8 cellular contexts compared by ENCODE assay signal in genomic region chr2:202871161-202872141, GRCh38. TPM values are rescaled to one million over a fixed set of nuclear protein-coding genes. Genes with fewer than 3 reads are reported as not detected.
DNase-seq lines count a peak whose midpoint lies in the region; ATAC-seq and TF ChIP-seq lines count a peak whose summit lies in the region.

ICA1L (minus strand) TSS chr2:202871766; CDS start chr2:202829009, 42,757 bp downstream.

- no peak within 1 kb of the TSS for H3K4ac ChIP-seq in neuronal stem cell (ENCODE audit: low read length)

- peak within 1 kb of the TSS; percentile 89 for H3K14ac ChIP-seq in neuronal stem cell (ENCODE audit: low read length)

- H4K91ac ChIP-seq in neuronal stem cell (ENCODE audit: low read depth, low read length, poor library complexity) = no peak within 1 kb of the TSS

- no peak within 1 kb of the TSS for H2AK5ac ChIP-seq in neuronal stem cell (ENCODE audit: low read depth, low read length)

- H3K79me1 ChIP-seq in neuronal stem cell (ENCODE audit: low read depth, low read length) = no peaks in the 10 kb centered on the region

- no peaks in the 10 kb centered on the region for H3K9me3 ChIP-seq in neuronal stem cell (replicated peaks in 1 of 2; ENCODE audit: control insufficient read depth in 2 of 2, insufficient read depth in 1 of 2, low read depth in 1 of 2, low read length in 2 of 2)

- no CpG with 5 or more reads among the region's 105 CpGs for WGBS in neuronal stem cell (ENCODE audit: extremely low coverage in 2 of 2, insufficient read length in 2 of 2, insufficient replicate concordance in 1 of 2), 2 donors

- H2BK120ac ChIP-seq in neuronal stem cell (ENCODE audit: low read depth, low read length) = peak within 1 kb of the TSS; percentile 72

- peak within 1 kb of the TSS; percentile 97 for H2AFZ ChIP-seq in neuronal stem cell (ENCODE audit: low read length)

- peak within 1 kb of the TSS; percentile 73 for H3K23ac ChIP-seq in neuronal stem cell (ENCODE audit: low read depth, low read length, poor library complexity)

- H2BK12ac ChIP-seq in neuronal stem cell (ENCODE audit: low read length) = peak within 1 kb of the TSS; percentile 22

- DNase-seq in Daoy (ENCODE audit: low read depth) (peak; percentile 66), SHP77 (lab: John Stamatoyannopoulos, UW) (peak; percentile 60 to 78), foreskin keratinocyte (peak; percentile 6 to 39), neuronal stem cell (ENCODE audit: low spot score) (peak; percentile 87)
- peak; percentile 17 for DNase-seq in Jurkat, Clone E6-1 (ENCODE audit: low read depth, low spot score)
- DNase-seq in activated gamma-delta T cell treated with anti-CD3 and anti-CD28 coated beads, Interleukin-2, amount 50 U/mL, for 16 hours (ENCODE audit: low read depth) = peak; percentile 25

- no peaks in the 10 kb centered on the region for H3K27me3 ChIP-seq in foreskin keratinocyte
- no peaks in the 10 kb centered on the region for H3K27me3 ChIP-seq in neuronal stem cell (ENCODE audit: control insufficient read depth in 3 of 3, insufficient read depth in 3 of 3, low read depth in 1 of 3, low read length in 3 of 3)

- H3K4me1 ChIP-seq in foreskin keratinocyte (no peaks in the 10 kb centered on the region), neuronal stem cell (ENCODE audit: control insufficient read depth in 2 of 2, insufficient read depth in 1 of 2, low read depth in 1 of 2, low read length in 2 of 2) (no peaks in the 10 kb centered on the region)

- H2BK15ac ChIP-seq in neuronal stem cell (ENCODE audit: low read length) = peak within 1 kb of the TSS; percentile 58

- no peaks in the 10 kb centered on the region for H3K36me3 ChIP-seq in neuronal stem cell (replicated peaks in 1 of 2; ENCODE audit: control insufficient read depth in 2 of 2, insufficient read depth in 2 of 2, low read length in 2 of 2)

- peak within 1 kb of the TSS; percentile 77 for H3K4me3 ChIP-seq in Jurkat, Clone E6-1 (ENCODE audit: low read length)
- H3K4me3 ChIP-seq in neuronal stem cell (ENCODE audit: low read length in 2 of 2) = peak within 1 kb of the TSS; percentile 83 to 97

- H3K27ac ChIP-seq in foreskin keratinocyte (peak within 1 kb of the TSS; percentile 29), neuronal stem cell (replicated peaks; ENCODE audit: low read length) (peak within 1 kb of the TSS; percentile 81), temporal lobe (ENCODE audit: low read depth, low read length) (peak within 1 kb of the TSS; percentile 76)

- peak within 1 kb of the TSS; percentile 87 for H2BK5ac ChIP-seq in neuronal stem cell (ENCODE audit: low read length)

- peak within 1 kb of the TSS; percentile 99 for H3K18ac ChIP-seq in neuronal stem cell (ENCODE audit: low read length)

- ATAC-seq in GM21619 (IDR thresholded peaks at IDR 0.05; ENCODE audit: unreplicated experiment) = peak; percentile 71
- ATAC-seq in foreskin keratinocyte = peak; percentile 77

- H3K4me2 ChIP-seq in neuronal stem cell (ENCODE audit: insufficient read depth, low read length, poor library complexity, severe bottlenecking) = peak within 1 kb of the TSS; percentile 84

- H4K8ac ChIP-seq in neuronal stem cell (ENCODE audit: low read depth, low read length) = no peak within 1 kb of the TSS

- H3K9ac ChIP-seq in neuronal stem cell (ENCODE audit: low read depth, low read length, poor library complexity) = peak within 1 kb of the TSS; percentile 92

- no peak for TF ChIP-seq CTCF in foreskin keratinocyte (conservative IDR thresholded peaks at IDR 0.05)

RNA-seq across cellular contexts. Expression of gene ICA1L, which starts in this region (rescaled TPM):
- 0.36 and 0.74 TPM in 2 replicates for total RNA-seq in Daoy (2014; rRNA removed; shearing (Covaris generic))
- 5.9 TPM for polyA plus RNA-seq in Jurkat, Clone E6-1 (2012; ENCODE audit: insufficient read depth, insufficient read length)
- 1.3 and 1.8 TPM in 2 replicates for total RNA-seq in foreskin keratinocyte
- 0.31 and 0.62 TPM in 2 replicates for polyA plus RNA-seq in foreskin keratinocyte
- polyA plus RNA-seq in neuronal stem cell (2013, experiment 1 of 2) = 7.9 TPM
- 7.9 TPM for polyA plus RNA-seq in neuronal stem cell (2013, experiment 2 of 2)
- 99.8 TPM for total RNA-seq in temporal lobe

Comparison
In these comparisons a context has a peak if more than half of its experiments do, and no peak if none do; other contexts are left out.
1. Peak in every context shown above with its lines: DNase-seq, ATAC-seq, H3K4me3 ChIP-seq and H3K27ac ChIP-seq.
2. RNA of gene ICA1L (total RNA-seq): 99.8 TPM in temporal lobe (single experiment); 1.3 to 1.8 TPM in foreskin keratinocyte and 0.36 to 0.74 TPM in Daoy; every median in the first group is over 10 times any median in the second.
3. Peak in DNase-seq in Daoy; RNA of the gene not detected or under 1 TPM.
4. DNase-seq: peak in every context shown above with its lines; median percentile 87 in neuronal stem cell; 69 in SHP77; 66 in Daoy; 25 in activated gamma-delta T cell treated with anti-CD3 and anti-CD28 coated beads, Interleukin-2, amount 50 U/mL, for 16 hours; 22 in foreskin keratinocyte; 17 in Jurkat, Clone E6-1.
5. H3K27ac ChIP-seq: peak in every context shown above with its lines; median percentile 81 in neuronal stem cell; 76 in temporal lobe; 29 in foreskin keratinocyte.